Comparison of ENCODE assay signal across 28 cellular contexts in genomic region chr9:125396799-125397198, GRCh38.
"Had no signal": no experiment of that assay in that cellular context is flagged by ENCODE, and none has a peak within 500 bp of the region (broad histone marks: within the 10 kb centered on the region; RNA-seq: fewer than 3 reads in every experiment).

No MANE protein-coding gene starts in this region.

- H3K27me3 ChIP-seq: colonic mucosa, esophagus squamous epithelium, gastrocnemius medialis, heart right ventricle, left lung had no signal

- ATAC-seq: effector memory CD8-positive, alpha-beta T cell; esophagus mucosa; gastrocnemius medialis; heart right ventricle; left cardiac atrium; left lung; left ventricle myocardium superior; lower lobe of right lung; mucosa of descending colon had no signal

- H3K27ac ChIP-seq: colonic mucosa, epithelial cell of prostate, esophagus squamous epithelium, gastrocnemius medialis, heart right ventricle, left lung, lower lobe of right lung had no signal

- H3K9me3 ChIP-seq: colonic mucosa, esophagus squamous epithelium, gastrocnemius medialis, heart right ventricle, left lung, lower lobe of right lung, mucosa of descending colon had no signal

- H3K36me3 ChIP-seq: colonic mucosa, esophagus squamous epithelium, gastrocnemius medialis, heart right ventricle, left lung, lower lobe of right lung had no signal

- H3K27ac Mint-ChIP-seq: dendritic cell treated with granulocyte-macrophage colony-stimulating factor and Interleukin-4, amounts not matched to agents 40 ng/mL and 50 ng/mL, for 4 days; effector memory CD8-positive, alpha-beta T cell; endodermal cell; mesothelial cell of epicardium; naive B cell had no signal

- H3K4me3 Mint-ChIP-seq: dendritic cell treated with granulocyte-macrophage colony-stimulating factor and Interleukin-4, amounts not matched to agents 40 ng/mL and 50 ng/mL, for 4 days; effector memory CD8-positive, alpha-beta T cell; endodermal cell; mesothelial cell of epicardium; naive B cell had no signal

- H3K27me3 Mint-ChIP-seq: dendritic cell treated with granulocyte-macrophage colony-stimulating factor and Interleukin-4, amounts not matched to agents 40 ng/mL and 50 ng/mL, for 4 days; naive B cell had no signal

- H3K9me3 Mint-ChIP-seq: dendritic cell treated with granulocyte-macrophage colony-stimulating factor and Interleukin-4, amounts not matched to agents 40 ng/mL and 50 ng/mL, for 4 days; effector memory CD8-positive, alpha-beta T cell; endodermal cell; naive B cell had no signal

- H3K4me3 ChIP-seq: colonic mucosa, esophagus squamous epithelium, gastrocnemius medialis, heart right ventricle, left lung, lower lobe of right lung, mucosa of descending colon had no signal

- FAIRE-seq: endometrium, islet of Langerhans, keratinocyte had no signal

- H3K4me1 ChIP-seq: colonic mucosa, esophagus squamous epithelium, gastrocnemius medialis, heart right ventricle, left lung, lower lobe of right lung had no signal

- H3K4me1 Mint-ChIP-seq: naive B cell had no signal

- DNase-seq: colonic mucosa; cortex of kidney; effector CD8-positive, alpha-beta T cell; effector memory CD8-positive, alpha-beta T cell; endodermal cell; erythroblast; esophagus squamous epithelium; foreskin fibroblast; foreskin melanocyte; gastrocnemius medialis; glutamatergic neuron; head of caudate nucleus; heart right ventricle; hippocampal formation; left cardiac atrium; left lung; left ventricle myocardium superior; lower lobe of right lung; mesenchymal stem cell; mucosa of descending colon; naive B cell had no signal

- H3K36me3 Mint-ChIP-seq: mesothelial cell of epicardium, naive B cell had no signal
